In the genomic region with DNA sequence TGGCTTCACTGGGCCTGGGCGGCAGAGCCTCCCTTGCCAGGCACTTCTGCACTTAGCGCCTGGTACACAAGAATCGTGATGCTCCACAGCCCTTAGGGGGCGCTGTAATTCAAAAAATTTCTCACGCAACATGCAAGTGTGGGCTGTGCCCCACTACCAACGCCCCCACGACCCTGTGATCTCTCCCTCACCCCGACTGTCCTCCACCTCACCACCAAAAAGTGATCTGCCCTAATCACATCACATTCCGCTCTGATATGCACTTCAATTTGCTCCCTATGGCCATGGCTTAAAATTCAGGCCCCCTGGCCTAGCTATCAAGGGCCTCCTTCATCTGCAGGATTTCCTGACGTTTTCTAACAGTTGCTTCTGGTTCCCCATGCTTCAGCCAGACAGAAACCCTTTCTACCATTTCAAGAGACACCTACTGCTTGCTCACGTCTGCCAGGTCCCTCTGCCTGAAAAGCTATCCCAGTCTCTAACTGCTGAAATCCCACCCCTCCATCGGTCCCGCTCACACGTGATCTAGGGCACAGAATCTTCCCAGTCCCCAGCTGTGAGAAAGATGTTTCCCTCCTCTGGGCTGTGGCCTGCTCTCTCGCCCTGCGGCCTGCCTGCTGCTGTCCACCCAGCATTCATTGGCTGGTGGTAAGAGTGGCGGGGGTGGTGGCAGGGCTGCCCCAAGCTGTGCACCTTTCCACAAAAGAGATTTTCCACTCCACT, we compare ENCODE assay signal across 1 cellular context.
TF ChIP-seq lines count a peak whose summit lies in the region.

No MANE protein-coding gene starts in this region.

TF ChIP-seq in GM23338, 12 proteins besides CTCF, POLR2A, EP300 and RAD21 (continued from another document):
- TF ChIP-seq, protein P1, sequence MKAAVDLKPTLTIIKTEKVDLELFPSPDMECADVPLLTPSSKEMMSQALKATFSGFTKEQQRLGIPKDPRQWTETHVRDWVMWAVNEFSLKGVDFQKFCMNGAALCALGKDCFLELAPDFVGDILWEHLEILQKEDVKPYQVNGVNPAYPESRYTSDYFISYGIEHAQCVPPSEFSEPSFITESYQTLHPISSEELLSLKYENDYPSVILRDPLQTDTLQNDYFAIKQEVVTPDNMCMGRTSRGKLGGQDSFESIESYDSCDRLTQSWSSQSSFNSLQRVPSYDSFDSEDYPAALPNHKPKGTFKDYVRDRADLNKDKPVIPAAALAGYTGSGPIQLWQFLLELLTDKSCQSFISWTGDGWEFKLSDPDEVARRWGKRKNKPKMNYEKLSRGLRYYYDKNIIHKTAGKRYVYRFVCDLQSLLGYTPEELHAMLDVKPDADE (IDR thresholded peaks at IDR 0.05) = no peak
- no peak for TF ChIP-seq ZNF331 (CRISPR knock-in tag; IDR thresholded peaks at IDR 0.05; ENCODE audit: low read depth)
- no peak for TF ChIP-seq EZH2 (IDR thresholded peaks at IDR 0.05; ENCODE audit: low read depth, unreplicated experiment)
